30 cellular contexts compared by ENCODE assay signal in the genomic region with DNA sequence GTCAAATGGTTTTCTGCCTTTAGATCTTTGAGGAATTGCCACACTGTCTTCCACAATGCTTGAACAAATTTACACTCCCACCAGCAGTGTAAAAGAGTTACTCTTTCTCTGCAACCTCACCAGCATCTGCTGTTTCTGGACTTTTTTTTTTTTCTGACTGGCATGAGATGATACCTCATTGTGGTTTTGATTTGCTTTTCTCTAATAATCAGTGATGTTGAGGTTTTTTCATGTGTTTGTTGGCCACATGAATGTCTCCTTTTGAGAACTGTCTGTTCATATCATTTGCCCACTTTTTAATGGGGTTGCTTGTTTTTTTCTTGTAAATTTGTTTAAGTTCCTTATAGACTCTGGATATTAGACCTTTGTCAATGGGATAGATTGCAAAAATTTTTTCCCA.
"Had no signal": no experiment of that assay in that cellular context is flagged by ENCODE, and none has a peak within 500 bp of the region (broad histone marks: within the 10 kb centered on the region; RNA-seq: fewer than 3 reads in every experiment).

No MANE protein-coding gene starts in this region.

- H3K27me3 Mint-ChIP-seq: naive B cell; natural killer cell treated with Interleukin-12 subunit alpha and Interleukin-12 subunit beta and Interleukin-15 and Interleukin-18, amount 100 ng/mL, for 72 hours; stimulated activated memory B cell treated with anti-CD40 and anti-IgM and Interleukin-4, amounts not matched to agents 10 μg/mL and 1 μg/mL and 100 μg/mL, for 72 hours had no signal

- H3K36me3 Mint-ChIP-seq: naive B cell; natural killer cell treated with Interleukin-12 subunit alpha and Interleukin-12 subunit beta and Interleukin-15 and Interleukin-18, amount 100 ng/mL, for 72 hours; stimulated activated memory B cell treated with anti-CD40 and anti-IgM and Interleukin-4, amounts not matched to agents 10 μg/mL and 1 μg/mL and 100 μg/mL, for 72 hours had no signal

- H2AFZ ChIP-seq: hepatocyte had no signal

- H3K27ac ChIP-seq: coronary artery, esophagus muscularis mucosa, foreskin keratinocyte, hepatocyte, left lung, neutrophil, prostate gland, right atrium auricular region, sigmoid colon, skin epidermis, spleen, testis, tibial artery, upper lobe of left lung had no signal

- H3K4me1 ChIP-seq: prostate gland, spleen, testis had no signal

- H3K4me1 Mint-ChIP-seq: naive B cell; stimulated activated memory B cell treated with anti-CD40 and anti-IgM and Interleukin-4, amounts not matched to agents 10 μg/mL and 1 μg/mL and 100 μg/mL, for 72 hours had no signal

- H3K4me2 ChIP-seq: hepatocyte had no signal

- H3K4me3 Mint-ChIP-seq: mesothelial cell of epicardium; naive B cell; natural killer cell treated with Interleukin-12 subunit alpha and Interleukin-12 subunit beta and Interleukin-15 and Interleukin-18, amount 100 ng/mL, for 72 hours; neural crest cell; stimulated activated memory B cell treated with anti-CD40 and anti-IgM and Interleukin-4, amounts not matched to agents 10 μg/mL and 1 μg/mL and 100 μg/mL, for 72 hours had no signal

- ATAC-seq: foreskin keratinocyte; gastroesophageal sphincter; heart left ventricle; left cardiac atrium; left lung; mucosa of descending colon; natural killer cell treated with Interleukin-12 subunit alpha and Interleukin-12 subunit beta and Interleukin-15 and Interleukin-18, amount 100 ng/mL, for 72 hours; stimulated activated memory B cell treated with anti-CD40 and anti-IgM and Interleukin-4, amounts not matched to agents 10 μg/mL and 1 μg/mL and 100 μg/mL, for 72 hours; stimulated activated naive CD8-positive, alpha-beta T cell treated with anti-CD3 and anti-CD28 coated beads, Interleukin-15, Interleukin-2, amounts not matched to agents 100 U/mL and 50 U/mL, for 24 hours had no signal

- H3K27ac Mint-ChIP-seq: mesothelial cell of epicardium; natural killer cell treated with Interleukin-12 subunit alpha and Interleukin-12 subunit beta and Interleukin-15 and Interleukin-18, amount 100 ng/mL, for 72 hours; stimulated activated memory B cell treated with anti-CD40 and anti-IgM and Interleukin-4, amounts not matched to agents 10 μg/mL and 1 μg/mL and 100 μg/mL, for 72 hours had no signal

- H3K9me3 ChIP-seq: esophagus muscularis mucosa, gastroesophageal sphincter, heart left ventricle, left lung, mucosa of descending colon, neutrophil, prostate gland, right atrium auricular region, sigmoid colon, spleen, testis, tibial artery, upper lobe of left lung had no signal

- H3K79me2 ChIP-seq: hepatocyte had no signal

- H3K9me3 Mint-ChIP-seq: natural killer cell treated with Interleukin-12 subunit alpha and Interleukin-12 subunit beta and Interleukin-15 and Interleukin-18, amount 100 ng/mL, for 72 hours; stimulated activated memory B cell treated with anti-CD40 and anti-IgM and Interleukin-4, amounts not matched to agents 10 μg/mL and 1 μg/mL and 100 μg/mL, for 72 hours had no signal

- H3K27me3 ChIP-seq: esophagus muscularis mucosa, foreskin keratinocyte, gastroesophageal sphincter, heart left ventricle, hepatocyte, left lung, neutrophil, right atrium auricular region, sigmoid colon, spleen, testis, tibial artery, upper lobe of left lung had no signal

- FAIRE-seq: endothelial cell of umbilical vein had no signal

- H3K36me3 ChIP-seq: esophagus muscularis mucosa, gastroesophageal sphincter, heart left ventricle, left lung, neutrophil, prostate gland, right atrium auricular region, sigmoid colon, spleen, tibial artery, upper lobe of left lung had no signal

- DNase-seq: dermis blood vessel endothelial cell; effector memory CD4-positive, alpha-beta T cell; foreskin keratinocyte; heart left ventricle; left cardiac atrium; left lung; mesenchymal stem cell; mucosa of descending colon; naive B cell; sigmoid colon; spleen; stimulated activated CD4-positive, alpha-beta T cell treated with anti-CD3 and anti-CD28 coated beads, Interleukin-4, amount 100 ng/mL, for 4 hours; stimulated activated naive CD8-positive, alpha-beta T cell treated with anti-CD3 and anti-CD28 coated beads, Interleukin-15, Interleukin-2, amounts not matched to agents 100 U/mL and 50 U/mL, for 24 hours; substantia nigra; testis; tibial artery; upper lobe of left lung had no signal

- H3K4me3 ChIP-seq: coronary artery, esophagus muscularis mucosa, gastroesophageal sphincter, heart left ventricle, hepatocyte, left lung, mucosa of descending colon, prostate gland, right atrium auricular region, sigmoid colon, skin epidermis, spleen, testis, tibial artery, upper lobe of left lung had no signal
